In the genomic region with DNA sequence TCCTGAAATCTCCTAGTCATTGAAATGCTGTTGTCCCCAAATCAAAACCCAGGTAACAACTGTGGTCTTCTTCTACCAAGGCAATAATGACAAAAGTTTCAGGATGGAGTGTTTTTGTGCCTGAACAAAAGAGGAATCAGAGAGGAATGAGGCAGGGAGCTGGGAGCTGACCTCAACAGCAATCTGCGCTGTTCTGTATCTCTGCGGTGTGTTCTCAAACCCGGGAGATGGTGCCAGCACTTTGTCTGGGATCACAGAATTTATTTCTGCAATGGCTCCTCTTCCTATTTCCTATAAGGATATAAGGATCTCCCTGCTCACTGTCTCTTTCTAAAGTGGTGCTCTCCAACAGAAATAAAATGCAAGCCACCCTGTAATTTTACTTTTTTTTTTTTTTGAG, we compare ENCODE assay signal across 1 cellular context.
TF ChIP-seq lines count a peak whose summit lies in the region.

No MANE protein-coding gene starts in this region.

TF ChIP-seq in IMR-90, 13 proteins besides CTCF, POLR2A, EP300 and RAD21 (continued from another document):
- TF ChIP-seq RFX5 (IDR thresholded peaks at IDR 0.05; ENCODE audit: low read depth, low read length) (no peak), FOS (IDR thresholded peaks at IDR 0.05; ENCODE audit: low read depth, low read length) (no peak), MAFK (IDR thresholded peaks at IDR 0.05; ENCODE audit: low read depth, low read length) (no peak), NFE2L2 (IDR thresholded peaks at IDR 0.05; ENCODE audit: low read depth, low read length) (no peak), SMC3 (IDR thresholded peaks at IDR 0.05; ENCODE audit: low read depth, low read length) (no peak), RCOR1 (IDR thresholded peaks at IDR 0.05; ENCODE audit: insufficient replicate concordance, low read length) (no peak)
- TF ChIP-seq, protein P1, sequence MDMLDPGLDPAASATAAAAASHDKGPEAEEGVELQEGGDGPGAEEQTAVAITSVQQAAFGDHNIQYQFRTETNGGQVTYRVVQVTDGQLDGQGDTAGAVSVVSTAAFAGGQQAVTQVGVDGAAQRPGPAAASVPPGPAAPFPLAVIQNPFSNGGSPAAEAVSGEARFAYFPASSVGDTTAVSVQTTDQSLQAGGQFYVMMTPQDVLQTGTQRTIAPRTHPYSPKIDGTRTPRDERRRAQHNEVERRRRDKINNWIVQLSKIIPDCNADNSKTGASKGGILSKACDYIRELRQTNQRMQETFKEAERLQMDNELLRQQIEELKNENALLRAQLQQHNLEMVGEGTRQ (IDR thresholded peaks at IDR 0.05; ENCODE audit: low read depth, low read length): no peak
- TF ChIP-seq, protein P2, sequence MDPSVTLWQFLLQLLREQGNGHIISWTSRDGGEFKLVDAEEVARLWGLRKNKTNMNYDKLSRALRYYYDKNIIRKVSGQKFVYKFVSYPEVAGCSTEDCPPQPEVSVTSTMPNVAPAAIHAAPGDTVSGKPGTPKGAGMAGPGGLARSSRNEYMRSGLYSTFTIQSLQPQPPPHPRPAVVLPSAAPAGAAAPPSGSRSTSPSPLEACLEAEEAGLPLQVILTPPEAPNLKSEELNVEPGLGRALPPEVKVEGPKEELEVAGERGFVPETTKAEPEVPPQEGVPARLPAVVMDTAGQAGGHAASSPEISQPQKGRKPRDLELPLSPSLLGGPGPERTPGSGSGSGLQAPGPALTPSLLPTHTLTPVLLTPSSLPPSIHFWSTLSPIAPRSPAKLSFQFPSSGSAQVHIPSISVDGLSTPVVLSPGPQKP (IDR thresholded peaks at IDR 0.05; ENCODE audit: borderline replicate concordance, low read depth, low read length): no peak
